Comparison of ENCODE assay signal across 36 cellular contexts in genomic region chr15:69018951-69019350, GRCh38. TPM values are rescaled to one million over a fixed set of nuclear protein-coding genes. Genes with fewer than 3 reads are reported as not detected.
"Had no signal": no experiment of that assay in that cellular context is flagged by ENCODE, and none has a peak within 500 bp of the region (broad histone marks: within the 10 kb centered on the region; RNA-seq: fewer than 3 reads in every experiment).

No MANE protein-coding gene starts in this region.

- H3K9me3 Mint-ChIP-seq: activated B cell treated with CpG ODN at 0.5 μM for 24 hours; activated CD4-positive, alpha-beta memory T cell treated with anti-CD3 and anti-CD28 coated beads, Interleukin-2, amount 10 ng/mL, durations not matched to agents 7 days and 5 days; activated CD4-positive, alpha-beta T cell treated with anti-CD3 and anti-CD28 coated beads, Interleukin-2, amount 10 ng/mL, durations not matched to agents 7 days and 5 days; activated naive CD4-positive, alpha-beta T cell treated with anti-CD3 and anti-CD28 coated beads, Interleukin-2, amount 10 ng/mL, durations not matched to agents 7 days and 5 days; activated naive CD4-positive, alpha-beta T cell treated with anti-CD3 and anti-CD28 coated beads, Interleukin-2, amount 50 U/mL, for 24 hours; activated naive CD8-positive, alpha-beta T cell treated with anti-CD3 and anti-CD28 coated beads, Interleukin-2, amount 10 ng/mL, durations not matched to agents 7 days and 5 days; activated naive CD8-positive, alpha-beta T cell treated with anti-CD3 and anti-CD28 coated beads, Interleukin-2, amount 50 U/mL, for 24 hours; activated T-cell treated with anti-CD3 and anti-CD28 coated beads, Interleukin-2, amount 50 U/mL, for 24 hours; activated T-helper 2 cell treated with anti-CD3 and anti-CD28 coated beads, Interferon-gamma antibody, Interleukin-2, Interleukin-4, amounts not matched to agents 10 μg/mL and 5 μg/mL and 100 μg/mL, durations not matched to agents 14 hours and 24 hours and 36 hours; brain; T-helper 1 cell treated with Interleukin-12 subunit alpha and Interleukin-12 subunit beta and Interleukin-4 antibody, amounts not matched to agents 30 μg/mL and 1 μg/mL, for 36 hours; T-helper 2 cell treated with Interferon-gamma antibody and Interleukin-4, amounts not matched to agents 5 μg/mL and 100 μg/mL, for 36 hours had no signal

- H3K4me1 Mint-ChIP-seq: activated B cell treated with CpG ODN at 0.5 μM for 24 hours; activated CD4-positive, alpha-beta memory T cell treated with anti-CD3 and anti-CD28 coated beads, Interleukin-2, amount 10 ng/mL, durations not matched to agents 7 days and 5 days; activated CD4-positive, alpha-beta T cell treated with anti-CD3 and anti-CD28 coated beads for 36 hours; activated CD4-positive, alpha-beta T cell treated with anti-CD3 and anti-CD28 coated beads, Interleukin-2, amount 10 ng/mL, durations not matched to agents 7 days and 5 days; activated CD8-positive, alpha-beta memory T cell treated with anti-CD3 and anti-CD28 coated beads, Interleukin-2, amount 10 ng/mL, durations not matched to agents 7 days and 5 days; activated naive CD4-positive, alpha-beta T cell treated with anti-CD3 and anti-CD28 coated beads, Interleukin-2, amount 10 ng/mL, durations not matched to agents 7 days and 5 days; activated naive CD4-positive, alpha-beta T cell treated with anti-CD3 and anti-CD28 coated beads, Interleukin-2, amount 50 U/mL, for 24 hours; activated naive CD8-positive, alpha-beta T cell treated with anti-CD3 and anti-CD28 coated beads, Interleukin-2, amount 10 ng/mL, durations not matched to agents 7 days and 5 days; activated naive CD8-positive, alpha-beta T cell treated with anti-CD3 and anti-CD28 coated beads, Interleukin-2, amount 50 U/mL, for 24 hours; brain had no signal

- H3K27me3 Mint-ChIP-seq: activated naive CD4-positive, alpha-beta T cell treated with anti-CD3 and anti-CD28 coated beads, Interleukin-2, amount 50 U/mL, for 24 hours; activated naive CD8-positive, alpha-beta T cell had no signal

- ATAC-seq: activated CD4-positive, alpha-beta T cell treated with anti-CD3 and anti-CD28 coated beads for 36 hours; activated CD8-positive, alpha-beta memory T cell treated with anti-CD3 and anti-CD28 coated beads, Interleukin-2, amount 10 ng/mL, durations not matched to agents 7 days and 5 days; activated CD8-positive, alpha-beta T cell treated with anti-CD3 and anti-CD28 coated beads, Interleukin-2, amount 10 ng/mL, durations not matched to agents 7 days and 5 days; activated naive CD8-positive, alpha-beta T cell treated with anti-CD3 and anti-CD28 coated beads, Interleukin-2, amount 50 U/mL, for 24 hours had no signal

- H3K4me1 ChIP-seq: ascending aorta had no signal

- H3K9me3 ChIP-seq: ascending aorta had no signal

- H3K27me3 ChIP-seq: ascending aorta, cardiac muscle cell had no signal

- H3K27ac Mint-ChIP-seq: activated B cell treated with CpG ODN at 0.5 μM for 24 hours; activated CD4-positive, alpha-beta memory T cell treated with anti-CD3 and anti-CD28 coated beads, Interleukin-2, amount 10 ng/mL, durations not matched to agents 7 days and 5 days; activated CD4-positive, alpha-beta T cell treated with anti-CD3 and anti-CD28 coated beads for 36 hours; activated CD4-positive, alpha-beta T cell treated with anti-CD3 and anti-CD28 coated beads, Interleukin-2, amount 10 ng/mL, durations not matched to agents 7 days and 5 days; activated CD8-positive, alpha-beta memory T cell treated with anti-CD3 and anti-CD28 coated beads, Interleukin-2, amount 10 ng/mL, durations not matched to agents 7 days and 5 days; activated CD8-positive, alpha-beta T cell treated with anti-CD3 and anti-CD28 coated beads, Interleukin-2, amount 10 ng/mL, durations not matched to agents 7 days and 5 days; activated naive CD4-positive, alpha-beta T cell treated with anti-CD3 and anti-CD28 coated beads, Interleukin-2, amount 10 ng/mL, durations not matched to agents 7 days and 5 days; activated naive CD8-positive, alpha-beta T cell; activated naive CD8-positive, alpha-beta T cell treated with anti-CD3 and anti-CD28 coated beads, Interleukin-2, amount 10 ng/mL, durations not matched to agents 7 days and 5 days; activated naive CD8-positive, alpha-beta T cell treated with anti-CD3 and anti-CD28 coated beads, Interleukin-2, amount 50 U/mL, for 24 hours; activated T-cell treated with anti-CD3 and anti-CD28 coated beads, Interleukin-2, amount 50 U/mL, for 24 hours; activated T-helper 2 cell treated with anti-CD3 and anti-CD28 coated beads, Interferon-gamma antibody, Interleukin-2, Interleukin-4, amounts not matched to agents 10 μg/mL and 5 μg/mL and 100 μg/mL, durations not matched to agents 14 hours and 24 hours and 36 hours; brain; T-helper 1 cell treated with Interleukin-12 subunit alpha and Interleukin-12 subunit beta and Interleukin-4 antibody, amounts not matched to agents 30 μg/mL and 1 μg/mL, for 36 hours; T-helper 2 cell treated with Interferon-gamma antibody and Interleukin-4, amounts not matched to agents 5 μg/mL and 100 μg/mL, for 36 hours had no signal

- H3K27ac ChIP-seq: ascending aorta, cardiac muscle cell, VCaP had no signal

- H3K36me3 Mint-ChIP-seq: activated CD8-positive, alpha-beta memory T cell treated with anti-CD3 and anti-CD28 coated beads, Interleukin-2, amount 10 ng/mL, durations not matched to agents 7 days and 5 days; activated naive CD4-positive, alpha-beta T cell treated with anti-CD3 and anti-CD28 coated beads, Interleukin-2, amount 10 ng/mL, durations not matched to agents 7 days and 5 days; activated naive CD4-positive, alpha-beta T cell treated with anti-CD3 and anti-CD28 coated beads, Interleukin-2, amount 50 U/mL, for 24 hours; activated naive CD8-positive, alpha-beta T cell; activated naive CD8-positive, alpha-beta T cell treated with anti-CD3 and anti-CD28 coated beads, Interleukin-2, amount 10 ng/mL, durations not matched to agents 7 days and 5 days; brain had no signal

- H3K4me3 ChIP-seq: ascending aorta, cardiac muscle cell had no signal

- H3K36me3 ChIP-seq: ascending aorta, cardiac muscle cell had no signal

- DNase-seq: activated B cell treated with CpG ODN at 0.5 μM for 24 hours; activated CD4-positive, alpha-beta memory T cell treated with anti-CD3 and anti-CD28 coated beads, Interleukin-2, amount 10 ng/mL, durations not matched to agents 7 days and 5 days; activated CD4-positive, alpha-beta T cell treated with anti-CD3 and anti-CD28 coated beads for 1 hour; activated CD4-positive, alpha-beta T cell treated with anti-CD3 and anti-CD28 coated beads for 36 hours; activated CD4-positive, alpha-beta T cell treated with anti-CD3 and anti-CD28 coated beads for 48 hours; activated CD4-positive, alpha-beta T cell treated with anti-CD3 and anti-CD28 coated beads, Interleukin-2, amount 10 ng/mL, durations not matched to agents 7 days and 5 days; activated CD4-positive, alpha-beta T cell treated with anti-CD3 and anti-CD28 coated beads, Interleukin-2, amount 50 U/mL, for 48 hours; activated CD8-positive, alpha-beta memory T cell treated with anti-CD3 and anti-CD28 coated beads for 24 hours; activated CD8-positive, alpha-beta memory T cell treated with anti-CD3 and anti-CD28 coated beads, Interleukin-2, amount 10 ng/mL, durations not matched to agents 7 days and 5 days; activated CD8-positive, alpha-beta memory T cell treated with anti-CD3 and anti-CD28 coated beads, Interleukin-2, amount 50 U/mL, for 48 hours; activated CD8-positive, alpha-beta T cell treated with anti-CD3 and anti-CD28 coated beads, Interleukin-2, amount 10 ng/mL, durations not matched to agents 7 days and 5 days; activated effector memory CD4-positive, alpha-beta T cell treated with Interleukin-2 at 50 U/mL for 16 hours; activated gamma-delta T cell; activated naive CD4-positive, alpha-beta T cell treated with anti-CD3 and anti-CD28 coated beads, Interleukin-2, amount 10 ng/mL, durations not matched to agents 7 days and 5 days; activated naive CD4-positive, alpha-beta T cell treated with Interleukin-2 at 50 U/mL for 16 hours; activated naive CD8-positive, alpha-beta T cell treated with anti-CD3 and anti-CD28 coated beads, Interleukin-2, amount 10 ng/mL, durations not matched to agents 7 days and 5 days; activated naive CD8-positive, alpha-beta T cell treated with anti-CD3 and anti-CD28 coated beads, Interleukin-2, amount 50 U/mL, for 24 hours; activated T-cell treated with anti-CD3 and anti-CD28 coated beads, Interleukin-2, amount 50 U/mL, for 24 hours; activated T-cell treated with anti-CD3 and anti-CD28 coated beads, Interleukin-2, amount 50 U/mL, for 48 hours; amygdala; anterior cingulate cortex; central memory CD4-positive, alpha-beta T cell; SW 1271; T-helper 1 cell; T-helper 2 cell; T-helper 9 cell had no signal

- H3K4me3 Mint-ChIP-seq: activated B cell treated with CpG ODN at 0.5 μM for 24 hours; activated CD4-positive, alpha-beta memory T cell treated with anti-CD3 and anti-CD28 coated beads, Interleukin-2, amount 10 ng/mL, durations not matched to agents 7 days and 5 days; activated CD4-positive, alpha-beta T cell treated with anti-CD3 and anti-CD28 coated beads for 36 hours; activated CD4-positive, alpha-beta T cell treated with anti-CD3 and anti-CD28 coated beads, Interleukin-2, amount 10 ng/mL, durations not matched to agents 7 days and 5 days; activated CD8-positive, alpha-beta memory T cell treated with anti-CD3 and anti-CD28 coated beads, Interleukin-2, amount 10 ng/mL, durations not matched to agents 7 days and 5 days; activated CD8-positive, alpha-beta T cell treated with anti-CD3 and anti-CD28 coated beads, Interleukin-2, amount 10 ng/mL, durations not matched to agents 7 days and 5 days; activated naive CD4-positive, alpha-beta T cell treated with anti-CD3 and anti-CD28 coated beads, Interleukin-2, amount 10 ng/mL, durations not matched to agents 7 days and 5 days; activated naive CD4-positive, alpha-beta T cell treated with anti-CD3 and anti-CD28 coated beads, Interleukin-2, amount 50 U/mL, for 24 hours; activated naive CD8-positive, alpha-beta T cell; activated naive CD8-positive, alpha-beta T cell treated with anti-CD3 and anti-CD28 coated beads, Interleukin-2, amount 10 ng/mL, durations not matched to agents 7 days and 5 days; activated naive CD8-positive, alpha-beta T cell treated with anti-CD3 and anti-CD28 coated beads, Interleukin-2, amount 50 U/mL, for 24 hours; activated T-cell treated with anti-CD3 and anti-CD28 coated beads, Interleukin-2, amount 50 U/mL, for 24 hours; brain; T-helper 1 cell treated with Interleukin-12 subunit alpha and Interleukin-12 subunit beta and Interleukin-4 antibody, amounts not matched to agents 30 μg/mL and 1 μg/mL, for 36 hours; T-helper 2 cell treated with Interferon-gamma antibody and Interleukin-4, amounts not matched to agents 5 μg/mL and 100 μg/mL, for 36 hours had no signal

RNA-seq across cellular contexts. Expression of gene NOX5, which starts 4.5 kb away (rescaled TPM):
- total RNA-seq: activated CD4-positive, alpha-beta memory T cell treated with anti-CD3 and anti-CD28 coated beads, Interleukin-2, amount 10 ng/mL, durations not matched to agents 7 days and 5 days; activated CD4-positive, alpha-beta T cell treated with anti-CD3 and anti-CD28 coated beads for 36 hours; activated CD4-positive, alpha-beta T cell treated with anti-CD3 and anti-CD28 coated beads, Interleukin-2, amount 10 ng/mL, durations not matched to agents 7 days and 5 days; activated CD8-positive, alpha-beta T cell treated with anti-CD3 and anti-CD28 coated beads, Interleukin-2, amount 10 ng/mL, durations not matched to agents 7 days and 5 days; activated T-helper 2 cell treated with anti-CD3 and anti-CD28 coated beads, Interferon-gamma antibody, Interleukin-2, Interleukin-4, amounts not matched to agents 10 μg/mL and 5 μg/mL and 100 μg/mL, durations not matched to agents 14 hours and 24 hours and 36 hours; bronchial epithelial cell had no signal
